17 cellular contexts compared by ENCODE assay signal in genomic region chr5:133785182-133785581, GRCh38.
"Had no signal": no experiment of that assay in that cellular context is flagged by ENCODE, and none has a peak within 500 bp of the region (broad histone marks: within the 10 kb centered on the region; RNA-seq: fewer than 3 reads in every experiment).

No MANE protein-coding gene starts in this region.

- H3K27me3 Mint-ChIP-seq: activated CD8-positive, alpha-beta T cell treated with anti-CD3 and anti-CD28 coated beads for 36 hours had no signal

- FAIRE-seq: kidney had no signal

- H3K4me1 Mint-ChIP-seq: neural crest cell had no signal

- H3K36me3 ChIP-seq: breast epithelium, left ventricle myocardium inferior, upper lobe of right lung had no signal

- DNase-seq: activated CD4-positive, alpha-beta T cell treated with anti-CD3 and anti-CD28 coated beads for 4 hours; activated CD8-positive, alpha-beta memory T cell treated with anti-CD3 and anti-CD28 coated beads, Interleukin-2, amount 50 U/mL, for 4 hours; activated CD8-positive, alpha-beta T cell treated with anti-CD3 and anti-CD28 coated beads for 36 hours; aorta; kidney; left ventricle myocardium inferior; mesenchymal stem cell; retina; stimulated activated CD4-positive, alpha-beta T cell treated with anti-CD3 and anti-CD28 coated beads, Interleukin-4, amount 100 ng/mL, for 1 hour; stimulated activated CD8-positive, alpha-beta memory T cell treated with anti-CD3 and anti-CD28 coated beads, Interleukin-4, amount 100 ng/mL, for 48 hours; stimulated activated naive CD8-positive, alpha-beta T cell treated with anti-CD3 and anti-CD28 coated beads, Interleukin-15, Interleukin-2, amounts not matched to agents 100 U/mL and 50 U/mL, for 24 hours; T1000; upper lobe of right lung had no signal

- H3K4me1 ChIP-seq: breast epithelium, upper lobe of right lung had no signal

- H3K27ac Mint-ChIP-seq: activated CD8-positive, alpha-beta T cell treated with anti-CD3 and anti-CD28 coated beads for 36 hours had no signal

- H3K4me3 Mint-ChIP-seq: activated CD8-positive, alpha-beta T cell treated with anti-CD3 and anti-CD28 coated beads for 36 hours; neural crest cell had no signal

- H3K9me3 Mint-ChIP-seq: neural crest cell had no signal

- H3K4me3 ChIP-seq: breast epithelium, left ventricle myocardium inferior, upper lobe of right lung had no signal

- H3K27ac ChIP-seq: breast epithelium, left ventricle myocardium inferior, upper lobe of right lung, VCaP had no signal

- H3K27me3 ChIP-seq: upper lobe of right lung had no signal

- ATAC-seq: activated CD8-positive, alpha-beta T cell treated with anti-CD3 and anti-CD28 coated beads for 36 hours; esophagus mucosa; stimulated activated naive CD8-positive, alpha-beta T cell treated with anti-CD3 and anti-CD28 coated beads, Interleukin-15, Interleukin-2, amounts not matched to agents 100 U/mL and 50 U/mL, for 24 hours; upper lobe of right lung had no signal

- H3K9me3 ChIP-seq: breast epithelium, left ventricle myocardium inferior, upper lobe of right lung had no signal
